In the genomic region with DNA sequence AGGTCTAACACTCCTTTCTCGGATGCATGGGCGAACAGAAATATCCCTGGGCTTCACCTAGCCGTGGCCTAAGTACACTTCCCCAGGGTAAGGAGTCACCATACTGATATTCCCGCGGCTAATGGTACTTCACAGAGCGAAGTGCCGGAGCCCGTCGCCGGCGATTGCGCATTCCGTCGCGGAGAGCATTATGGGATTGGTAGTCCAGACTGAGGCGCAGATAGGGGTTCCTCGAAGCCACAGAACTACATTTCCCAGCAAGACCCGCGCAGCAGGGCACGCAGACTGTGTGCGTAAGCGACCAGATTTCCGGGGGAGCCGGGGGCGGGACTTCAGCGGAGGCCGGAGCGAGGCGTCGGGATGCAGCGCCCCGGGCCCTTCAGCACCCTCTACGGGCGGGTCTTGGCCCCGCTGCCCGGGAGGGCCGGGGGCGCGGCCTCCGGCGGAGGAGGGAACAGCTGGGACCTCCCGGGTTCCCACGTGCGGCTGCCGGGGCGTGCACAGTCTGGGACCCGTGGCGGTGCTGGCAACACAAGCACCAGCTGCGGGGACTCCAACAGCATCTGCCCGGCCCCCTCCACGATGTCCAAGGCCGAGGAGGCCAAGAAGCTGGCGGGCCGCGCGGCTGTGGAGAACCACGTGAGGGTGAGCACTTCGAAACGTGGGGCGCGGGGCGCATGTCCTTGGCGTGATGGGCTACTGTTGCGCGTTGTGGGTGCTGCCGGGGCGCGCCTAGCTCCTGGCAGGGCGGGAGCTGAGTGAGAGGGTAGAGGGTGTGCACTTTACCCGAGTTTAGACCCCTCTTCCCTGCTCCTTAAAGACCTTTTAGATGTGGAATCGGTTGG, we compare ENCODE assay signal across 8 cellular contexts. TPM values are rescaled to one million over a fixed set of nuclear protein-coding genes. Genes with fewer than 3 reads are reported as not detected.
DNase-seq lines count a peak whose midpoint lies in the region; ATAC-seq, FAIRE-seq and TF ChIP-seq lines count a peak whose summit lies in the region.

TSS of gene RPIA (plus strand) at position 335 of the 845 bp plus-strand sequence. CDS start at position 361, 26 bp downstream.

- DNase-seq in GM12892 (ENCODE audit: insufficient read length) (peak; percentile 87), NCI-H1436 treated with DMSO at 0.1 percent for 48 hours (lab: John Stamatoyannopoulos, UW) (peak; percentile 84), T-cell (peak; percentile 96 to 100 (median 99)), heart left ventricle (peak; percentile 99 to 100 (median 100)), posterior cingulate gyrus (peak; percentile 98 to 100 (median 99)), upper lobe of left lung (peak; percentile 98 to 99)

- H3K4me1 ChIP-seq in heart left ventricle = peaks cover 2 to 40% (median 21%) of the 10 kb centered on the region in 12 donors
- H3K4me1 ChIP-seq in upper lobe of left lung = peaks cover 19 to 29% (median 19%) of the 10 kb centered on the region in 4 donors

- H3K9me3 Mint-ChIP-seq in T-cell = peaks cover 0 to 3% (median 0%) of the 10 kb centered on the region in 3 donors

- H3K36me3 Mint-ChIP-seq in T-cell = peaks cover 10% of the 10 kb centered on the region

- peak within 1 kb of the TSS; percentile 45 to 98 (median 78) for H3K4me3 ChIP-seq in heart left ventricle
- H3K4me3 ChIP-seq in upper lobe of left lung = peak within 1 kb of the TSS; percentile 67 to 86 (median 84)

- peak within 1 kb of the TSS; percentile 82 to 94 for H3K27ac Mint-ChIP-seq in T-cell

- H3K36me3 ChIP-seq in heart left ventricle (no peaks in the 10 kb centered on the region), upper lobe of left lung (no peaks in the 10 kb centered on the region)

- CTCF ChIA-PET in T-cell (lab: Charles Lee) = interaction anchor here (0.5 to 1.6 kb wide), 6 partner anchors 19 to 97 kb away, joined by 3 to 7 read pairs (median 3); no protein-coding TSS in a partner anchor

- no peaks in the 10 kb centered on the region for H3K27me3 Mint-ChIP-seq in T-cell

- no peaks in the 10 kb centered on the region for H3K9me3 ChIP-seq in heart left ventricle
- H3K9me3 ChIP-seq in upper lobe of left lung = no peaks in the 10 kb centered on the region

- POLR2A ChIA-PET in T-cell (lab: Charles Lee) = interaction anchor here in 1 of 2 donors (0.7 kb wide), 2 partner anchors 26 to 696 kb away, joined by 3 to 4 read pairs; no protein-coding TSS in a partner anchor

- peak; percentile 84 for TF ChIP-seq POLR2A in GM12892 (IDR thresholded peaks at IDR 0.05; ENCODE audit: low read depth, low read length)
- peak in 1 of 2 donors; percentile 65 for TF ChIP-seq POLR2A in heart left ventricle (IDR thresholded peaks at IDR 0.05)
- peak in 2 of 4 donors; percentile 71 to 79 for TF ChIP-seq POLR2A in upper lobe of left lung (IDR thresholded peaks at IDR 0.05)

- ATAC-seq in HG02852 (IDR thresholded peaks at IDR 0.05; ENCODE audit: unreplicated experiment) (peak; percentile 96), T-cell (replicated peaks in 1 of 4) (peak; percentile 94 to 98 (median 96)), heart left ventricle (peak; percentile 99 to 100 (median 99)), upper lobe of left lung (ENCODE audit: low FRiP score in 2 of 2) (peak; percentile 99 to 100)

- intact Hi-C loops in heart left ventricle (cut with DNase I) (loop anchor here in 2 of 10 donors (1.0 to 5.0 kb wide), 3 partner anchors 46 to 64 kb away; partner anchors contain the start of gene EIF2AK3 (in 1 of the 2)), posterior cingulate gyrus (cut with DNase I) (loop anchor here (1.0 kb wide), 1 partner anchor 63 kb away; no protein-coding TSS in a partner anchor)

- H3K4me1 Mint-ChIP-seq in T-cell = peaks cover 56 to 65% (median 62%) of the 10 kb centered on the region in 3 donors

- no peak within 1 kb of the TSS for H3K27ac ChIP-seq in adipose tissue (ENCODE audit: low read depth, low read length)
- H3K27ac ChIP-seq in heart left ventricle = peak within 1 kb of the TSS; percentile 58 to 89 (median 82)
- H3K27ac ChIP-seq in upper lobe of left lung = peak within 1 kb of the TSS; percentile 84 to 93 (median 88)

- peak; percentile 96 for FAIRE-seq in GM12892 (lab: Jason Lieb, UNC)

- WGBS in adipose tissue, 3 donors = 0 to 1% (median 1%) methylated on average over 69 to 71 of the region's 71 CpGs
- 0 to 1% (median 0%) methylated on average over 52 to 71 of the region's 71 CpGs for WGBS in heart left ventricle, 4 donors
- WGBS in upper lobe of left lung, 2 donors = 0 to 1% methylated on average over 24 to 34 of the region's 71 CpGs

- TF ChIP-seq EP300 in upper lobe of left lung (IDR thresholded peaks at IDR 0.05) = no peak

- peak; percentile 65 to 92 (median 78) for TF ChIP-seq CTCF in heart left ventricle (IDR thresholded peaks at IDR 0.05)
- TF ChIP-seq CTCF in upper lobe of left lung (IDR thresholded peaks at IDR 0.05) = peak; percentile 50 to 81 (median 69)

- H3K27me3 ChIP-seq in heart left ventricle (no peaks in the 10 kb centered on the region), upper lobe of left lung (no peaks in the 10 kb centered on the region)

- H3K4me3 Mint-ChIP-seq in T-cell = peak within 1 kb of the TSS; percentile 93 to 96 (median 95)

RNA-seq across cellular contexts. Expression of gene RPIA, which starts in this region (rescaled TPM):
- polyA plus RNA-seq in GM12892 (2012; ENCODE audit: missing spikeins) = 41.7 TPM
- total RNA-seq in T-cell (10 to 100 TPM; 23.6 to 30.3 (median 24.0) TPM), heart left ventricle (10 to 100 TPM in 7 of 9 donors, 1 to 10 TPM in 2; 4.1 to 15.3 (median 12.6) TPM), upper lobe of left lung (10 to 100 TPM; 12.6 to 21.0 (median 15.4) TPM)
- polyA plus RNA-seq in adipose tissue (10 to 100 TPM; 11.9 to 22.0 (median 20.0) TPM), heart left ventricle (10 to 100 TPM; 12.8 to 15.4 TPM)
